2 cellular contexts compared by ENCODE assay signal in the genomic region with DNA sequence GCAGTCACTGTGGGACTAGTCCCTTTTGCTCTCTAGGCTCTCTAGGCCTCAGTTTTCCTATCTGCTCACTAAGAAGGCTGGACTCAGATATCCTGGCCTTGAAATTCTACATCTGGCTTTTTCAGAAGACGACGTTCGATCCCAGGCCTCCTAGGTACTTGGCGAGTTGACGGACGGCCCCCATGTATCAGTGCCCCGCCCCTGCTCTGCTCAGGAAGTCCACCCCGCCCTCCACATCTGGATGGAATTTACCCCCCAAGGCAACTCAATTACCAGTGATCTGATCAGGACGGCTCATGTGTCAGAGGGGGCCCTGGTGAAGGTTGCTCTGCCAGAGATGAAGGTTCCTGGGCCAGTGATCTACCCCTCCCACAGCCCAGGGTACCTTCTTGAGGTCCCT.
A peak's percentile ranks its signal among the peaks of the same experiment; 100 is the strongest.
TF ChIP-seq lines count a peak whose summit lies in the region.

No MANE protein-coding gene starts in this region.

TF ChIP-seq in SK-N-SH, 30 proteins besides CTCF, POLR2A, EP300 and RAD21:
- TF ChIP-seq YY1 (IDR thresholded peaks at IDR 0.05; ENCODE audit: low read depth), result no peak
- TF ChIP-seq EZH2phosphoT487 (IDR thresholded peaks at IDR 0.05; ENCODE audit: borderline replicate concordance, low read depth), result no peak
- TF ChIP-seq GATA2 (CRISPR knock-in tag; IDR thresholded peaks at IDR 0.05), result peak; percentile 75
- TF ChIP-seq MXI1 (IDR thresholded peaks at IDR 0.05; ENCODE audit: low read depth, low read length), result no peak
- TF ChIP-seq POLR2AphosphoS5 (IDR thresholded peaks at IDR 0.05; ENCODE audit: low read depth, low read length), result no peak
- no peak for TF ChIP-seq RXRA (IDR thresholded peaks at IDR 0.05; ENCODE audit: borderline replicate concordance, low read depth)
- TF ChIP-seq SMC3 (IDR thresholded peaks at IDR 0.05; ENCODE audit: low read depth, low read length), result peak; percentile 0; the same call in 1 of the 2 replicates
- TF ChIP-seq FOXJ3 (CRISPR knock-in tag; IDR thresholded peaks at IDR 0.05), result 0 out of 2 replicates have a peak, but pooled peaks have one; percentile 33
- TF ChIP-seq MEF2A (IDR thresholded peaks at IDR 0.05; ENCODE audit: borderline replicate concordance, low read depth), result no peak
- TF ChIP-seq FOXM1 (IDR thresholded peaks at IDR 0.05; ENCODE audit: low read depth), result no peak
- TF ChIP-seq NRF1 (IDR thresholded peaks at IDR 0.05; ENCODE audit: low read depth, low read length), result no peak
- TF ChIP-seq USF1 (IDR thresholded peaks at IDR 0.05; ENCODE audit: borderline replicate concordance, low read depth), result no peak
- TF ChIP-seq TEAD4 (IDR thresholded peaks at IDR 0.05; ENCODE audit: borderline replicate concordance, insufficient read depth), result no peak
- no peak for TF ChIP-seq TAF1 (IDR thresholded peaks at IDR 0.05; ENCODE audit: borderline replicate concordance, low read depth, low read length)
- TF ChIP-seq TCF12 (IDR thresholded peaks at IDR 0.05), result peak; percentile 26; the same call in 1 of the 2 replicates

TF ChIP-seq in endothelial cell of umbilical vein, 7 proteins besides CTCF, POLR2A, EP300 and RAD21:
- TF ChIP-seq MAX (IDR thresholded peaks at IDR 0.05; ENCODE audit: insufficient read depth, insufficient read length) (no peak), GATA2 (IDR thresholded peaks at IDR 0.05; ENCODE audit: insufficient read depth, insufficient read length, low read depth, low read length) (no peak), FOS (IDR thresholded peaks at IDR 0.05; ENCODE audit: borderline replicate concordance, insufficient read depth, low read length) (no peak), JUN (IDR thresholded peaks at IDR 0.05; ENCODE audit: borderline replicate concordance, insufficient read depth, insufficient read length, low read depth) (no peak), MYC (IDR thresholded peaks at IDR 0.05; ENCODE audit: low read depth, low read length) (no peak), EZH2 (IDR thresholded peaks at IDR 0.05; ENCODE audit: borderline replicate concordance, low read depth, low read length, severe bottlenecking) (no peak)
